1 cellular context compared by ENCODE assay signal in genomic region chr13:39023316-39023715, GRCh38.
TF ChIP-seq lines count a peak whose summit lies in the region.

No MANE protein-coding gene starts in this region.

TF ChIP-seq in GM23338, 12 proteins besides CTCF, POLR2A, EP300 and RAD21 (continued from another document):
- TF ChIP-seq ZNF462 (CRISPR knock-in tag; IDR thresholded peaks at IDR 0.05): peak; percentile 36; the same call in 1 of the 2 replicates
